In genomic region chr20:22795455-22795854, GRCh38 we compare ENCODE assay signal across 16 cellular contexts.
DNase-seq lines count a peak whose midpoint lies in the region; ATAC-seq and TF ChIP-seq lines count a peak whose summit lies in the region.
"Had no signal": no experiment of that assay in that cellular context is flagged by ENCODE, and none has a peak within 500 bp of the region (broad histone marks: within the 10 kb centered on the region; RNA-seq: fewer than 3 reads in every experiment).

No MANE protein-coding gene starts in this region.

- no peak overlapping the region for H3K4me3 Mint-ChIP-seq in CD8-positive, alpha-beta T cell
- H3K4me3 Mint-ChIP-seq: activated T-cell treated with anti-CD3 and anti-CD28 coated beads, Interleukin-2, amount 50 U/mL, for 72 hours had no signal

- TF ChIP-seq EP300 in SK-N-SH (IDR thresholded peaks at IDR 0.05; ENCODE audit: borderline replicate concordance in 1 of 2, low read depth in 1 of 2, low read length in 1 of 2) = no peak
- TF ChIP-seq EP300 in esophagus muscularis mucosa (IDR thresholded peaks at IDR 0.05) = no peak

- no peak for TF ChIP-seq RAD21 in SK-N-SH (IDR thresholded peaks at IDR 0.05; ENCODE audit: low read length)

- no peaks in the 10 kb centered on the region for H3K9me3 Mint-ChIP-seq in CD8-positive, alpha-beta T cell

- H3K4me3 ChIP-seq in SK-N-SH (ENCODE audit: low read depth in 2 of 2, low read length in 1 of 2) (no peak overlapping the region), esophagus muscularis mucosa (no peak overlapping the region), osteoblast (ENCODE audit: insufficient read depth, low read length) (no peak overlapping the region), aorta (ENCODE audit: low read length in 2 of 2) (no peak overlapping the region)
- H3K4me3 ChIP-seq in CD8-positive, alpha-beta T cell (ENCODE audit: low read depth, low read length) = no peak overlapping the region
- H3K4me3 ChIP-seq: Peyer's patch had no signal

- H3K79me2 ChIP-seq in SK-N-SH (ENCODE audit: insufficient read depth) = no peaks in the 10 kb centered on the region
- H3K79me2 ChIP-seq in osteoblast (ENCODE audit: insufficient read depth, low read length) = no peaks in the 10 kb centered on the region

- ATAC-seq in SK-N-SH treated with all-trans-retinoic acid at 6 μM for 48 hours (no peak), aorta (ENCODE audit: low FRiP score) (no peak), HG03457 (IDR thresholded peaks at IDR 0.05; ENCODE audit: unreplicated experiment) (no peak)
- ATAC-seq in CD8-positive, alpha-beta T cell = no peak
- ATAC-seq: activated T-cell treated with anti-CD3 and anti-CD28 coated beads, Interleukin-2, amount 50 U/mL, for 72 hours had no signal

- H3F3A ChIP-seq in SK-N-SH (replicated peaks; ENCODE audit: insufficient read depth) = peaks cover 12% of the 10 kb centered on the region

- intact Hi-C loops in esophagus muscularis mucosa (cut with DNase I) = no loop called here
- intact Hi-C loops in aorta (cut with DNase I) = loop anchor here in 1 of 2 donors (5.0 kb wide), 1 partner anchor 33 kb away; no protein-coding TSS in a partner anchor
- intact Hi-C loops in CD8-positive, alpha-beta T cell (cut with DNase I, micrococcal nuclease) = no loop called here

- TF ChIP-seq CTCF in SK-N-SH (IDR thresholded peaks at IDR 0.05) (no peak), esophagus muscularis mucosa (IDR thresholded peaks at IDR 0.05) (no peak), osteoblast (IDR thresholded peaks at IDR 0.05; ENCODE audit: extremely low read depth, low read depth, low read length) (no peak)
- no peak for TF ChIP-seq CTCF in CD8-positive, alpha-beta T cell (IDR thresholded peaks at IDR 0.05)

- H3K27me3 ChIP-seq in SK-N-SH (ENCODE audit: insufficient read depth) = no peaks in the 10 kb centered on the region
- H3K27me3 ChIP-seq in esophagus muscularis mucosa = no peaks in the 10 kb centered on the region
- peaks cover 5% of the 10 kb centered on the region for H3K27me3 ChIP-seq in osteoblast (ENCODE audit: insufficient read depth, low read length)
- no peaks in the 10 kb centered on the region for H3K27me3 ChIP-seq in aorta (ENCODE audit: control insufficient read depth in 1 of 2, insufficient read depth in 2 of 2, low read length in 1 of 2)
- H3K27me3 ChIP-seq in CD8-positive, alpha-beta T cell (ENCODE audit: insufficient read depth, low read length) = no peaks in the 10 kb centered on the region
- H3K27me3 ChIP-seq: Peyer's patch had no signal

- H4K20me1 ChIP-seq in SK-N-SH (ENCODE audit: insufficient read depth) = no peaks in the 10 kb centered on the region
- H4K20me1 ChIP-seq in osteoblast (ENCODE audit: insufficient read depth, low read length) = no peaks in the 10 kb centered on the region

- CTCF ChIA-PET in SK-N-SH (lab: Yijun Ruan, JAX) = no interaction called here
- CTCF ChIA-PET in CD8-positive, alpha-beta T cell (lab: Charles Lee) = no interaction called here

- H3K4me1 Mint-ChIP-seq in CD8-positive, alpha-beta T cell (ENCODE audit: low read depth) = no peaks in the 10 kb centered on the region

- H3K27ac ChIP-seq in SK-N-SH (ENCODE audit: low read depth in 2 of 2, low read length in 1 of 2) = peak overlapping the region in 1 of 2 experiments; percentile 89; a peak in 2 of 4 replicates
- peak overlapping the region; percentile 40 to 49 (median 46) for H3K27ac ChIP-seq in esophagus muscularis mucosa (replicated peaks in 1 of 4)
- peak overlapping the region; percentile 57 for H3K27ac ChIP-seq in osteoblast (ENCODE audit: low read depth, low read length)
- H3K27ac ChIP-seq in aorta (ENCODE audit: low read depth in 1 of 2, low read length in 2 of 2) = peak overlapping the region; percentile 18 to 94
- no peak overlapping the region for H3K27ac ChIP-seq in CD8-positive, alpha-beta T cell (ENCODE audit: low read depth, low read length)
- H3K27ac ChIP-seq: KMS-11 had no signal

- POLR2A ChIA-PET in SK-N-SH (lab: Yijun Ruan, JAX) = no interaction called here
- POLR2A ChIA-PET in CD8-positive, alpha-beta T cell (lab: Charles Lee) = no interaction called here

- DNase-seq in SK-N-SH (no peak), esophagus muscularis mucosa (ENCODE audit: extremely low spot score) (no peak), osteoblast (ENCODE audit: insufficient read length, low spot score, missing footprints) (no peak), aorta (no peak), NCI-H82 treated with DMSO at 0.1 percent for 48 hours (lab: John Stamatoyannopoulos, UW; ENCODE audit: unreplicated experiment) (no peak)
- no peak for DNase-seq in CD8-positive, alpha-beta T cell
- DNase-seq: 8988T; activated T-cell treated with anti-CD3 and anti-CD28 coated beads, Interleukin-2, amount 50 U/mL, for 72 hours; COR-L47; NCI-H1417 treated with DMSO at 0.1 percent for 48 hours; stimulated activated CD4-positive, alpha-beta T cell treated with anti-CD3 and anti-CD28 coated beads, Interleukin-2, amount 100 ng/mL, for 48 hours had no signal

- no peaks in the 10 kb centered on the region for H3K27me3 Mint-ChIP-seq in CD8-positive, alpha-beta T cell (ENCODE audit: low read depth)

- no peaks in the 10 kb centered on the region for H3K36me3 ChIP-seq in SK-N-SH (replicated peaks in 1 of 2; ENCODE audit: control insufficient read depth in 1 of 2, insufficient read depth in 2 of 2, low read length in 1 of 2)
- no peaks in the 10 kb centered on the region for H3K36me3 ChIP-seq in esophagus muscularis mucosa
- no peaks in the 10 kb centered on the region for H3K36me3 ChIP-seq in osteoblast (ENCODE audit: insufficient read depth, low read length)
- no peaks in the 10 kb centered on the region for H3K36me3 ChIP-seq in aorta (ENCODE audit: control insufficient read depth in 1 of 2, insufficient read depth in 2 of 2, low read length in 1 of 2)
- no peaks in the 10 kb centered on the region for H3K36me3 ChIP-seq in CD8-positive, alpha-beta T cell (ENCODE audit: insufficient read depth, low read length)
- H3K36me3 ChIP-seq: Peyer's patch had no signal

- H2AFZ ChIP-seq in SK-N-SH (ENCODE audit: low read depth) (peak overlapping the region; percentile 54; the same call in 1 of the 2 replicates), osteoblast (ENCODE audit: low read length) (no peak overlapping the region)

- H3K9me2 ChIP-seq in SK-N-SH = no peaks in the 10 kb centered on the region

- no peak for TF ChIP-seq POLR2A in esophagus muscularis mucosa (IDR thresholded peaks at IDR 0.05; ENCODE audit: low read depth)

- H3K4me2 ChIP-seq in SK-N-SH (peak overlapping the region; percentile 58; the same call in 1 of the 2 replicates), osteoblast (ENCODE audit: insufficient read depth, low read length) (peak overlapping the region; percentile 56)
- H3K4me2 ChIP-seq: KMS-11 had no signal

- H3K9me3 ChIP-seq in SK-N-SH (no peaks in the 10 kb centered on the region), esophagus muscularis mucosa (no peaks in the 10 kb centered on the region), osteoblast (ENCODE audit: low read depth, low read length) (no peaks in the 10 kb centered on the region), aorta (ENCODE audit: control insufficient read depth, low read length) (no peaks in the 10 kb centered on the region)
- H3K9me3 ChIP-seq in CD8-positive, alpha-beta T cell (ENCODE audit: low read length) = no peaks in the 10 kb centered on the region
- H3K9me3 ChIP-seq: Peyer's patch had no signal

- H3K27ac Mint-ChIP-seq in CD8-positive, alpha-beta T cell = no peak overlapping the region
- H3K27ac Mint-ChIP-seq: activated T-cell treated with anti-CD3 and anti-CD28 coated beads, Interleukin-2, amount 50 U/mL, for 72 hours; progenitor cell of endocrine pancreas had no signal

- 6% methylated on average over 5 of the region's 5 CpGs for WGBS in SK-N-SH (ENCODE audit: low lambda C conversion rate)
- 63% methylated on average over 5 of the region's 5 CpGs for WGBS in esophagus muscularis mucosa
- 60 to 61% methylated on average over 5 of the region's 5 CpGs for WGBS in aorta, 2 donors

- H3K4me1 ChIP-seq in SK-N-SH (ENCODE audit: control insufficient read depth in 1 of 2, insufficient read depth in 2 of 2, low read depth in 1 of 2, low read length in 1 of 2) = peaks cover 0 to 21% of the 10 kb centered on the region in 2 experiments; a peak in 2 of 4 replicates
- peaks cover 8 to 28% (median 16%) of the 10 kb centered on the region in 4 donors for H3K4me1 ChIP-seq in esophagus muscularis mucosa
- H3K4me1 ChIP-seq in osteoblast (ENCODE audit: insufficient read depth, low read length) = peaks cover 15% of the 10 kb centered on the region
- peaks cover 0 to 4% of the 10 kb centered on the region in 2 donors for H3K4me1 ChIP-seq in aorta (ENCODE audit: control insufficient read depth in 1 of 2, insufficient read depth in 2 of 2, low read length in 2 of 2)
- H3K4me1 ChIP-seq in CD8-positive, alpha-beta T cell (ENCODE audit: insufficient read depth, low read length) = no peaks in the 10 kb centered on the region
- H3K4me1 ChIP-seq: Peyer's patch had no signal

- H3K36me3 Mint-ChIP-seq in CD8-positive, alpha-beta T cell = no peaks in the 10 kb centered on the region

- H3K9ac ChIP-seq in SK-N-SH = peak overlapping the region; percentile 38
- H3K9ac ChIP-seq: KMS-11 had no signal

TF ChIP-seq in SK-N-SH treated with all-trans-retinoic acid at 6 μM for 48 hours, 23 proteins besides CTCF, POLR2A, EP300 and RAD21:
- no peak for TF ChIP-seq BACH2 (CRISPR knock-in tag; IDR thresholded peaks at IDR 0.05; ENCODE audit: borderline replicate concordance)
- TF ChIP-seq POU6F1 (CRISPR knock-in tag; IDR thresholded peaks at IDR 0.05; ENCODE audit: borderline replicate concordance, low read depth) = no peak
- TF ChIP-seq ZFP30 (CRISPR knock-in tag; IDR thresholded peaks at IDR 0.05) = no peak
- TF ChIP-seq ZNF565 (CRISPR knock-in tag; conservative IDR thresholded peaks at IDR 0.05; ENCODE audit: low read depth) = no peak
